1 cellular context compared by ENCODE assay signal in genomic region chr7:3246133-3246532, GRCh38.
TF ChIP-seq lines count a peak whose summit lies in the region.

No MANE protein-coding gene starts in this region.

TF ChIP-seq in SK-N-SH treated with all-trans-retinoic acid at 6 μM for 48 hours, 23 proteins besides CTCF, POLR2A, EP300 and RAD21 (continued from another document):
- TF ChIP-seq ZFP3 (CRISPR knock-in tag; IDR thresholded peaks at IDR 0.05), result peak; percentile 93
